ENCODE assay signal across 20 cellular contexts in the genomic region with DNA sequence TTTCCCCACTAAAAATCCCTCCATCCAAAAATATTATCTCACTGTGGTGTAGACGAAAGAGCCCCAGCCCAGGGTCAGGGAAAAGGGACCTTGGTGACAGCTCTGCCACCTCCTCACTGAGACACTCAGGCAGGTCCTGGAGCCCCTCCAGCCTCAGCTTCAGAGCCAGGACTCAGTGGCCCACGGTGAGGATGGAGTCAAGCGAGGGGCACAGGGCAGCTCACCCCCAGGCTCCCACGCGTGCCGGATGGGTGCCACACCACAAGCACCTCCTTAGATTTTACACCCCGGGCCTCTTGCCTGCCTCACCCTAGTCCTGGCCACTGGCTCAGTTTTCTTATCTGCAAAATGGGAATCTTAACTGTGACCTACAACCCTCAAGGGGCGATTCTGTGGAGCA.
DNase-seq lines count a peak whose midpoint lies in the region; ATAC-seq, FAIRE-seq and TF ChIP-seq lines count a peak whose summit lies in the region.
"Had no signal": no experiment of that assay in that cellular context is flagged by ENCODE, and none has a peak within 500 bp of the region (broad histone marks: within the 10 kb centered on the region; RNA-seq: fewer than 3 reads in every experiment).

No MANE protein-coding gene starts in this region.

- no peak for FAIRE-seq in GM19239 (lab: Jason Lieb, UNC)
- FAIRE-seq: G401.6, HTR-8/SVneo had no signal

- H3K27me3 Mint-ChIP-seq in natural killer cell treated with Interleukin-12 subunit alpha and Interleukin-12 subunit beta and Interleukin-15 and Interleukin-18, amount 100 ng/mL, for 72 hours, result peaks cover 4 to 12% of the 10 kb centered on the region in 2 donors
- H3K27me3 Mint-ChIP-seq in natural killer cell (ENCODE audit: low read depth in 2 of 2), result peaks cover 22 to 27% of the 10 kb centered on the region in 2 donors
- H3K27me3 Mint-ChIP-seq in immature natural killer cell (ENCODE audit: low read depth in 3 of 3), result peaks cover 22 to 30% (median 29%) of the 10 kb centered on the region in 3 donors
- H3K27me3 Mint-ChIP-seq: CD4-positive, alpha-beta T cell had no signal

- intact Hi-C loops in natural killer cell (cut with micrococcal nuclease) (loop anchor here (5.0 kb wide), 1 partner anchor 86 kb away; no protein-coding TSS in a partner anchor), posterior vena cava (cut with DNase I) (no loop called here)

- no peak for ATAC-seq in natural killer cell treated with Interleukin-12 subunit alpha and Interleukin-12 subunit beta and Interleukin-15 and Interleukin-18, amount 100 ng/mL, for 72 hours
- ATAC-seq in natural killer cell, result no peak
- no peak for ATAC-seq in HG02678 (IDR thresholded peaks at IDR 0.05; ENCODE audit: unreplicated experiment)
- ATAC-seq: GM23338 had no signal

- H3K4me3 Mint-ChIP-seq in natural killer cell treated with Interleukin-12 subunit alpha and Interleukin-12 subunit beta and Interleukin-15 and Interleukin-18, amount 100 ng/mL, for 72 hours, result no peak overlapping the region
- H3K4me3 Mint-ChIP-seq in natural killer cell (no peak overlapping the region), immature natural killer cell (peak overlapping the region in 2 of 5 donors; percentile 23 to 52)
- H3K4me3 Mint-ChIP-seq: CD4-positive, alpha-beta T cell; GM23338; H9 had no signal

- peak; percentile 49 for DNase-seq in natural killer cell treated with Interleukin-12 subunit alpha and Interleukin-12 subunit beta and Interleukin-15 and Interleukin-18, amount 100 ng/mL, for 72 hours (ENCODE audit: low spot score)
- DNase-seq in natural killer cell (no peak), immature natural killer cell (no peak), posterior vena cava (ENCODE audit: low spot score) (peak; percentile 51), GM19239 (ENCODE audit: insufficient read length, low spot score) (no peak)
- no peak for DNase-seq in effector CD4-positive, alpha-beta T cell
- DNase-seq: CD4-positive, alpha-beta T cell; COR-L47; H9; KBM-7; MG63; NCI-H2029; NCI-H446; NCI-H524 treated with DMSO at 0.1 percent for 48 hours; PC-9; Right ventricle myocardium superior had no signal

- no peak for TF ChIP-seq CTCF in natural killer cell (IDR thresholded peaks at IDR 0.05)

- peaks cover 41 to 45% of the 10 kb centered on the region in 2 donors for H3K4me1 Mint-ChIP-seq in natural killer cell treated with Interleukin-12 subunit alpha and Interleukin-12 subunit beta and Interleukin-15 and Interleukin-18, amount 100 ng/mL, for 72 hours (ENCODE audit: low read depth in 2 of 2)
- H3K4me1 Mint-ChIP-seq in natural killer cell (peaks cover 45 to 52% of the 10 kb centered on the region in 2 donors), immature natural killer cell (peaks cover 49 to 53% of the 10 kb centered on the region in 2 donors)

- H3K36me3 Mint-ChIP-seq in natural killer cell treated with Interleukin-12 subunit alpha and Interleukin-12 subunit beta and Interleukin-15 and Interleukin-18, amount 100 ng/mL, for 72 hours, result no peaks in the 10 kb centered on the region
- H3K36me3 Mint-ChIP-seq in natural killer cell (no peaks in the 10 kb centered on the region), immature natural killer cell (peaks cover 0 to 4% (median 0%) of the 10 kb centered on the region in 3 donors)

- no peaks in the 10 kb centered on the region for H3K9me3 Mint-ChIP-seq in natural killer cell treated with Interleukin-12 subunit alpha and Interleukin-12 subunit beta and Interleukin-15 and Interleukin-18, amount 100 ng/mL, for 72 hours
- no peaks in the 10 kb centered on the region for H3K9me3 Mint-ChIP-seq in natural killer cell
- peaks cover 0 to 1% (median 0%) of the 10 kb centered on the region in 6 donors for H3K9me3 Mint-ChIP-seq in immature natural killer cell
- H3K9me3 Mint-ChIP-seq: CD4-positive, alpha-beta T cell; GM23338; H9 had no signal

- peak overlapping the region; percentile 7 to 45 for H3K27ac Mint-ChIP-seq in natural killer cell treated with Interleukin-12 subunit alpha and Interleukin-12 subunit beta and Interleukin-15 and Interleukin-18, amount 100 ng/mL, for 72 hours
- H3K27ac Mint-ChIP-seq in natural killer cell, result no peak overlapping the region
- H3K27ac Mint-ChIP-seq in immature natural killer cell, result peak overlapping the region in 4 of 6 donors; percentile 17 to 90 (median 80)
- H3K27ac Mint-ChIP-seq: CD4-positive, alpha-beta T cell; GM23338 had no signal

Comparison
In these comparisons a context has a peak if more than half of its experiments do, and no peak if none do; other contexts are left out.
1. DNase-seq: peak in natural killer cell treated with Interleukin-12 subunit alpha and Interleukin-12 subunit beta and Interleukin-15 and Interleukin-18, amount 100 ng/mL, for 72 hours (single experiment) and posterior vena cava (single experiment); none in natural killer cell (single experiment), immature natural killer cell (0 of 3), GM19239 (single experiment) and effector CD4-positive, alpha-beta T cell (single experiment).
2. H3K27ac Mint-ChIP-seq: peak in natural killer cell treated with Interleukin-12 subunit alpha and Interleukin-12 subunit beta and Interleukin-15 and Interleukin-18, amount 100 ng/mL, for 72 hours (2 of 2) and immature natural killer cell (4 of 6); none in natural killer cell (0 of 2).